In the genomic region with DNA sequence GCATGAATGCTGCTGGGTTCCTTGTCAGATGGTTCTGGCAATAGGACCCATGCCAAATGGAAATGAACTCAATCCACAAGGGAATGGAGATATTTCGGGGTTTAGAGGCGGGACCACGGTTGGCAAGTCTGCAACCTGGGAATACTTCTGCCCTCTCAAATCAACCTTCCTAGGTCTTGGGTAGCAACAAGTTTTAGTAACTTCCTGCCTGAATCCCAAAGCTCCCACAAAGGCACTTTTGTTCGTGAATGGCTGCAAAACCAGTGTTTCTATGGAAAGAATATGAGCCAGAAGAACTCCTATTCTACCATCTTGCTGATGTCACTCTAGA, we compare ENCODE assay signal across 17 cellular contexts.
DNase-seq lines count a peak whose midpoint lies in the region; ATAC-seq, FAIRE-seq and TF ChIP-seq lines count a peak whose summit lies in the region.
"Had no signal": no experiment of that assay in that cellular context is flagged by ENCODE, and none has a peak within 500 bp of the region (broad histone marks: within the 10 kb centered on the region; RNA-seq: fewer than 3 reads in every experiment).

No MANE protein-coding gene starts in this region.

- no peaks in the 10 kb centered on the region for H3K9me2 ChIP-seq in MM.1S (replicated peaks; ENCODE audit: insufficient read depth, low read length)

- intact Hi-C loops in endothelial cell of umbilical vein (cut with micrococcal nuclease), result no loop called here

- H2AFZ ChIP-seq in MM.1S (ENCODE audit: low read length), result peak overlapping the region; percentile 47
- H2AFZ ChIP-seq in endothelial cell of umbilical vein (ENCODE audit: low read depth, low read length), result no peak overlapping the region

- BruUV-seq in endothelial cell of umbilical vein (replicated peaks; lab: Mats Ljungman, UMichigan), result no TSS peak

- FAIRE-seq in endothelial cell of umbilical vein (lab: Jason Lieb, UNC), result no peak
- FAIRE-seq: G401.6, GM12891, GM19239 had no signal

- ATAC-seq in HG02571 (IDR thresholded peaks at IDR 0.05; ENCODE audit: unreplicated experiment), result no peak

- no peaks in the 10 kb centered on the region for H3K27me3 ChIP-seq in BLaER1
- H3K27me3 ChIP-seq in MM.1S (replicated peaks; ENCODE audit: insufficient read depth, low read length), result no peaks in the 10 kb centered on the region
- H3K27me3 ChIP-seq in endothelial cell of umbilical vein (ENCODE audit: control insufficient read depth in 2 of 2, insufficient read depth in 2 of 2, low read length in 2 of 2), result no peaks in the 10 kb centered on the region
- H3K27me3 ChIP-seq in WERI-Rb-1 (ENCODE audit: insufficient read depth, low read depth, severe bottlenecking), result no peaks in the 10 kb centered on the region

- no peak overlapping the region for H3K27ac ChIP-seq in BLaER1
- H3K27ac ChIP-seq in MM.1S (ENCODE audit: low read length), result peak overlapping the region; percentile 58; the same call in 1 of the 2 replicates
- H3K27ac ChIP-seq in endothelial cell of umbilical vein (ENCODE audit: insufficient read depth, low read depth, low read length), result no peak overlapping the region
- no peak overlapping the region for H3K27ac ChIP-seq in WERI-Rb-1
- H3K27ac ChIP-seq: 22Rv1 had no signal

- H4K20me1 ChIP-seq in BLaER1 (no peaks in the 10 kb centered on the region), MM.1S (ENCODE audit: insufficient read depth, low read length) (no peaks in the 10 kb centered on the region), endothelial cell of umbilical vein (replicated peaks; ENCODE audit: control insufficient read depth, extremely low read depth, insufficient read depth, low read length) (no peaks in the 10 kb centered on the region)

- peaks cover 17% of the 10 kb centered on the region for H3K4me1 ChIP-seq in BLaER1
- H3K4me1 ChIP-seq in MM.1S (ENCODE audit: low read length), result peaks cover 37% of the 10 kb centered on the region
- peaks cover 17% of the 10 kb centered on the region for H3K4me1 ChIP-seq in endothelial cell of umbilical vein (ENCODE audit: control insufficient read depth, extremely low read depth, insufficient read depth, low read length)

- TF ChIP-seq CTCF in MM.1S (IDR thresholded peaks at IDR 0.05; ENCODE audit: low read length) (no peak), endothelial cell of umbilical vein (IDR thresholded peaks at IDR 0.05; ENCODE audit: extremely low read depth in 1 of 2, insufficient read depth in 1 of 2, low read depth in 1 of 2, low read length in 2 of 2) (no peak), WERI-Rb-1 (IDR thresholded peaks at IDR 0.05; ENCODE audit: low read depth, low read length) (no peak)

- no peak overlapping the region for H3K9ac ChIP-seq in BLaER1
- H3K9ac ChIP-seq in MM.1S (ENCODE audit: low read length), result no peak overlapping the region
- no peak overlapping the region for H3K9ac ChIP-seq in endothelial cell of umbilical vein (replicated peaks; ENCODE audit: extremely low read depth, insufficient read depth, low read length)

- H3K4me3 ChIP-seq in BLaER1, result no peak overlapping the region
- H3K4me3 ChIP-seq in MM.1S (ENCODE audit: low read length), result no peak overlapping the region
- no peak overlapping the region for H3K4me3 ChIP-seq in endothelial cell of umbilical vein (replicated peaks in 1 of 3; ENCODE audit: insufficient read depth in 1 of 3, low read depth in 1 of 3, low read length in 3 of 3)
- no peak overlapping the region for H3K4me3 ChIP-seq in WERI-Rb-1 (ENCODE audit: low read depth, low read length)

- H3K36me3 ChIP-seq in BLaER1 (no peaks in the 10 kb centered on the region), MM.1S (replicated peaks; ENCODE audit: insufficient read depth, low read length) (no peaks in the 10 kb centered on the region), endothelial cell of umbilical vein (ENCODE audit: control insufficient read depth in 2 of 2, extremely low read depth in 1 of 2, insufficient read depth in 2 of 2, low read length in 2 of 2) (no peaks in the 10 kb centered on the region), WERI-Rb-1 (no peaks in the 10 kb centered on the region)

- no peaks in the 10 kb centered on the region for H3K79me2 ChIP-seq in MM.1S (ENCODE audit: low read length)
- H3K79me2 ChIP-seq in endothelial cell of umbilical vein (ENCODE audit: control insufficient read depth, insufficient read depth, low read length), result no peaks in the 10 kb centered on the region

- no peaks in the 10 kb centered on the region for H3K9me1 ChIP-seq in endothelial cell of umbilical vein (replicated peaks; ENCODE audit: control insufficient read depth, extremely low read depth, insufficient read depth, low read length)

- DNase-seq in DMS 273 (lab: John Stamatoyannopoulos, UW; ENCODE audit: unreplicated experiment) (peak; percentile 30), DMS 273 treated with DMSO at 0.1 percent for 48 hours (lab: John Stamatoyannopoulos, UW) (no peak), MM.1S (no peak), endothelial cell of umbilical vein (ENCODE audit: low read depth, low spot score) (no peak), SIG-M5 (lab: John Stamatoyannopoulos, UW) (no peak), WERI-Rb-1 (no peak)
- DNase-seq: CD4-positive, CD25-positive, alpha-beta regulatory T cell; DMS79; EL; H7; IMR-90 had no signal

- dilution Hi-C loops in endothelial cell of umbilical vein (cut with MboI; ENCODE audit: extremely low pct_ligation_motif_present, low sequenced_read_pairs), result no loop called here

- POLR2A ChIA-PET in endothelial cell of umbilical vein (lab: Charles Lee), result no interaction called here

- TF ChIP-seq POLR2A in endothelial cell of umbilical vein (IDR thresholded peaks at IDR 0.05; ENCODE audit: low read depth, low read length), result no peak

- peak overlapping the region; percentile 33 for H3K4me2 ChIP-seq in BLaER1
- H3K4me2 ChIP-seq in MM.1S (ENCODE audit: low read depth, low read length), result peak overlapping the region; percentile 68
- H3K4me2 ChIP-seq in endothelial cell of umbilical vein (ENCODE audit: insufficient read depth, low read length), result peak overlapping the region; percentile 78

- CTCF ChIA-PET in endothelial cell of umbilical vein (lab: Charles Lee), result no interaction called here

- H3F3A ChIP-seq in MM.1S (ENCODE audit: insufficient read depth, low read length), result peaks cover 8% of the 10 kb centered on the region

- H3K9me3 ChIP-seq in BLaER1, result no peaks in the 10 kb centered on the region
- H3K9me3 ChIP-seq in MM.1S (replicated peaks; ENCODE audit: insufficient read depth, low read length), result no peaks in the 10 kb centered on the region
- H3K9me3 ChIP-seq in endothelial cell of umbilical vein (replicated peaks; ENCODE audit: control insufficient read depth, insufficient read depth, low read length), result no peaks in the 10 kb centered on the region
- H3K9me3 ChIP-seq in WERI-Rb-1 (ENCODE audit: severe bottlenecking), result peaks cover 3% of the 10 kb centered on the region

TF ChIP-seq in endothelial cell of umbilical vein, 7 proteins besides CTCF, POLR2A, EP300 and RAD21:
- no peak for TF ChIP-seq JUN (IDR thresholded peaks at IDR 0.05; ENCODE audit: borderline replicate concordance, insufficient read depth, insufficient read length, low read depth)
- no peak for TF ChIP-seq POLR2AphosphoS5 (IDR thresholded peaks at IDR 0.05; ENCODE audit: insufficient read depth, low read depth, low read length)
- no peak for TF ChIP-seq GATA2 (IDR thresholded peaks at IDR 0.05; ENCODE audit: insufficient read depth, insufficient read length, low read depth, low read length)
- no peak for TF ChIP-seq EZH2 (IDR thresholded peaks at IDR 0.05; ENCODE audit: borderline replicate concordance, low read depth, low read length, severe bottlenecking)
- TF ChIP-seq, protein P1, sequence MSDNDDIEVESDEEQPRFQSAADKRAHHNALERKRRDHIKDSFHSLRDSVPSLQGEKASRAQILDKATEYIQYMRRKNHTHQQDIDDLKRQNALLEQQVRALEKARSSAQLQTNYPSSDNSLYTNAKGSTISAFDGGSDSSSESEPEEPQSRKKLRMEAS (IDR thresholded peaks at IDR 0.05; ENCODE audit: insufficient read depth, insufficient read length), result no peak
- TF ChIP-seq MYC (IDR thresholded peaks at IDR 0.05; ENCODE audit: low read depth, low read length), result no peak
- TF ChIP-seq FOS (IDR thresholded peaks at IDR 0.05; ENCODE audit: borderline replicate concordance, insufficient read depth, low read length), result no peak
TF ChIP-seq in endothelial cell of umbilical vein: peak in this region for 0.
